In genomic region chr7:68629-69028, GRCh38 we compare ENCODE assay signal across 1 cellular context.
TF ChIP-seq lines count a peak whose summit lies in the region.

No MANE protein-coding gene starts in this region.

TF ChIP-seq in K562, 482 proteins besides CTCF, POLR2A, EP300 and RAD21 (continued from another document):
- TF ChIP-seq MNT (conservative IDR thresholded peaks at IDR 0.05) (peak; percentile 39 to 59; a peak in 2 of 4 replicates), E2F6 (IDR thresholded peaks at IDR 0.05; ENCODE audit: borderline replicate concordance in 1 of 2, extremely low read depth in 1 of 2, insufficient read depth in 1 of 2, insufficient read length in 1 of 2, low read depth in 1 of 2, low read length in 1 of 2, poor library complexity in 1 of 2, severe bottlenecking in 1 of 2) (peak; percentile 37 to 76), RERE (CRISPR knock-in tag; IDR thresholded peaks at IDR 0.05; ENCODE audit: borderline replicate concordance) (no peak), NR1H2 (CRISPR knock-in tag; IDR thresholded peaks at IDR 0.05) (no peak), MYC (IDR thresholded peaks at IDR 0.05; ENCODE audit: low read depth, low read length) (peak; percentile 84), MYC (CRISPR knock-in tag; IDR thresholded peaks at IDR 0.05; ENCODE audit: borderline replicate concordance, low read depth) (no peak), SREBF2 (CRISPR knock-in tag; IDR thresholded peaks at IDR 0.05) (no peak), SMAD2 (IDR thresholded peaks at IDR 0.05; ENCODE audit: low read depth, low read length) (no peak), BDP1 (IDR thresholded peaks at IDR 0.05; ENCODE audit: insufficient read depth, insufficient read length) (no peak), USF2 (CRISPR knock-in tag; IDR thresholded peaks at IDR 0.05) (peak; percentile 56), ATF1 (CRISPR knock-in tag; IDR thresholded peaks at IDR 0.05) (no peak), ATF1 (tag; IDR thresholded peaks at IDR 0.05) (0 out of 2 replicates have a peak, but pooled peaks have one; percentile 28), SMC3 (conservative IDR thresholded peaks at IDR 0.05; ENCODE audit: insufficient read depth, low read depth, low read length) (0 out of 2 replicates have a peak, but pooled peaks have one; percentile 9), MAX (CRISPR knock-in tag; IDR thresholded peaks at IDR 0.05) (peak; percentile 82), HNRNPLL (IDR thresholded peaks at IDR 0.05; ENCODE audit: low read depth, low read length, poor library complexity, severe bottlenecking) (no peak), SMARCC2 (IDR thresholded peaks at IDR 0.05; ENCODE audit: low read depth) (no peak), USF1 (CRISPR knock-in tag; IDR thresholded peaks at IDR 0.05) (peak; percentile 81), CHD2 (IDR thresholded peaks at IDR 0.05; ENCODE audit: low read depth, low read length) (no peak), CTCFL (IDR thresholded peaks at IDR 0.05; ENCODE audit: borderline replicate concordance, insufficient read depth, low read depth, low read length, poor library complexity, severe bottlenecking) (peak; percentile 83), NR2C1 (IDR thresholded peaks at IDR 0.05) (no peak), NR2C1 (tag; IDR thresholded peaks at IDR 0.05) (no peak), L3MBTL2 (IDR thresholded peaks at IDR 0.05) (peak; percentile 91), ZNF121 (CRISPR knock-in tag; conservative IDR thresholded peaks at IDR 0.05) (no peak), TRIM28 (IDR thresholded peaks at IDR 0.05) (0 out of 2 replicates have a peak, but pooled peaks have one; percentile 25)
